8 cellular contexts compared by ENCODE assay signal in genomic region chr9:100324594-100325200, GRCh38. TPM values are rescaled to one million over a fixed set of nuclear protein-coding genes. Genes with fewer than 3 reads are reported as not detected.
DNase-seq lines count a peak whose midpoint lies in the region; ATAC-seq and TF ChIP-seq lines count a peak whose summit lies in the region.

No MANE protein-coding gene starts in this region.

- peaks cover 6% of the 10 kb centered on the region for H3K79me2 ChIP-seq in hepatocyte

- H3K27ac ChIP-seq in HEK293 (ENCODE audit: extremely low read depth, low read depth, low read length) (no peak overlapping the region), hepatocyte (no peak overlapping the region), neuronal stem cell (replicated peaks; ENCODE audit: low read length) (no peak overlapping the region)

- H3K9me3 ChIP-seq in HEK293 (ENCODE audit: control insufficient read depth, insufficient read depth, low read depth, low read length), result no peaks in the 10 kb centered on the region
- no peaks in the 10 kb centered on the region for H3K9me3 ChIP-seq in hepatocyte (ENCODE audit: low read depth)
- H3K9me3 ChIP-seq in neuronal stem cell (replicated peaks in 1 of 2; ENCODE audit: control insufficient read depth in 2 of 2, insufficient read depth in 1 of 2, low read depth in 1 of 2, low read length in 2 of 2), result no peaks in the 10 kb centered on the region

- no peak overlapping the region for H2AK5ac ChIP-seq in neuronal stem cell (ENCODE audit: low read depth, low read length)

- no peaks in the 10 kb centered on the region for H3K79me1 ChIP-seq in neuronal stem cell (ENCODE audit: low read depth, low read length)

- H3K23ac ChIP-seq in neuronal stem cell (ENCODE audit: low read depth, low read length, poor library complexity), result no peak overlapping the region

- H3K4me1 ChIP-seq in HEK293 (ENCODE audit: control insufficient read depth, insufficient read depth, low read length) (no peaks in the 10 kb centered on the region), hepatocyte (ENCODE audit: insufficient read depth) (no peaks in the 10 kb centered on the region), neuronal stem cell (ENCODE audit: control insufficient read depth in 2 of 2, insufficient read depth in 1 of 2, low read depth in 1 of 2, low read length in 2 of 2) (no peaks in the 10 kb centered on the region)

- H3K4me3 ChIP-seq in BJ (ENCODE audit: low read depth, low read length), result no peak overlapping the region
- H3K4me3 ChIP-seq in HEK293 (ENCODE audit: low read depth, low read length), result no peak overlapping the region
- no peak overlapping the region for H3K4me3 ChIP-seq in hepatocyte
- H3K4me3 ChIP-seq in neuronal stem cell (ENCODE audit: low read length in 2 of 2), result no peak overlapping the region

- TF ChIP-seq CTCF in BJ (IDR thresholded peaks at IDR 0.05; ENCODE audit: insufficient read depth, low read depth, low read length) (peak; percentile 50), HEK293 (tag by site-specific recombination; IDR thresholded peaks at IDR 0.05) (no peak), hepatocyte (IDR thresholded peaks at IDR 0.05; ENCODE audit: poor library complexity) (peak; percentile 61)

- H2AFZ ChIP-seq in hepatocyte (no peak overlapping the region), neuronal stem cell (ENCODE audit: low read length) (no peak overlapping the region)

- H2BK120ac ChIP-seq in neuronal stem cell (ENCODE audit: low read depth, low read length), result no peak overlapping the region

- H3K9me2 ChIP-seq in hepatocyte (replicated peaks; ENCODE audit: insufficient read depth), result no peaks in the 10 kb centered on the region

- no peak overlapping the region for H2BK5ac ChIP-seq in neuronal stem cell (ENCODE audit: low read length)

- H3K18ac ChIP-seq in neuronal stem cell (ENCODE audit: low read length), result no peak overlapping the region

- CTCF ChIA-PET in BJ (lab: Yijun Ruan, JAX) (interaction anchor here (0.7 to 3.5 kb wide), 28 partner anchors 9 to 1162 kb away, joined by 3 to 10 read pairs (median 4); partner anchors contain the start of genes CAVIN4 and TEX10), HEK293 (lab: Yijun Ruan, JAX) (interaction anchor here (0.6 to 5.8 kb wide), 21 partner anchors 8 to 1160 kb away, joined by 3 to 39 read pairs (median 4); partner anchors contain the start of gene TEX10)

- no peak overlapping the region for H4K91ac ChIP-seq in neuronal stem cell (ENCODE audit: low read depth, low read length, poor library complexity)

- H3K4ac ChIP-seq in neuronal stem cell (ENCODE audit: low read length), result no peak overlapping the region

- H3K27me3 ChIP-seq in BJ (ENCODE audit: control insufficient read depth, insufficient read depth, low read length), result no peaks in the 10 kb centered on the region
- H3K27me3 ChIP-seq in hepatocyte, result no peaks in the 10 kb centered on the region
- H3K27me3 ChIP-seq in neuronal stem cell (ENCODE audit: control insufficient read depth in 3 of 3, insufficient read depth in 3 of 3, low read depth in 1 of 3, low read length in 3 of 3), result no peaks in the 10 kb centered on the region

- H3K36me3 ChIP-seq in BJ (ENCODE audit: control insufficient read depth, insufficient read depth, low read length), result no peaks in the 10 kb centered on the region
- H3K36me3 ChIP-seq in HEK293 (ENCODE audit: control insufficient read depth in 2 of 2, insufficient read depth in 1 of 2, low read length in 2 of 2), result peaks cover 13 to 68% of the 10 kb centered on the region in 2 experiments
- no peaks in the 10 kb centered on the region for H3K36me3 ChIP-seq in hepatocyte (replicated peaks; ENCODE audit: insufficient read depth, low read depth)
- peaks cover 7 to 93% of the 10 kb centered on the region in 2 donors for H3K36me3 ChIP-seq in neuronal stem cell (replicated peaks in 1 of 2; ENCODE audit: control insufficient read depth in 2 of 2, insufficient read depth in 2 of 2, low read length in 2 of 2)

- H3K9ac ChIP-seq in neuronal stem cell (ENCODE audit: low read depth, low read length, poor library complexity), result no peak overlapping the region

- no peak overlapping the region for H4K8ac ChIP-seq in neuronal stem cell (ENCODE audit: low read depth, low read length)

- H4K20me1 ChIP-seq in hepatocyte (ENCODE audit: insufficient read depth, poor library complexity, severe bottlenecking), result no peaks in the 10 kb centered on the region

- no peak overlapping the region for H2BK15ac ChIP-seq in neuronal stem cell (ENCODE audit: low read length)

- DNase-seq in BJ (ENCODE audit: low read depth), result no peak
- peak; percentile 34 for DNase-seq in SW480 (ENCODE audit: low spot score)
- DNase-seq in hepatocyte (ENCODE audit: low spot score), result peak; percentile 55
- no peak for DNase-seq in neuronal stem cell (ENCODE audit: low spot score)
- no peak for DNase-seq in amniotic stem cell (lab: John Stamatoyannopoulos, UW)

- H2BK12ac ChIP-seq in neuronal stem cell (ENCODE audit: low read length), result no peak overlapping the region

- WGBS in hepatocyte (ENCODE audit: low lambda C conversion rate, missing lambda C conversion rate), result 70% methylated on average over 4 of the region's 4 CpGs
- no CpG with 5 or more reads among the region's 4 CpGs for WGBS in neuronal stem cell (ENCODE audit: extremely low coverage in 2 of 2, insufficient read length in 2 of 2, insufficient replicate concordance in 1 of 2), 2 donors

- H3K14ac ChIP-seq in neuronal stem cell (ENCODE audit: low read length), result no peak overlapping the region

- H3K4me2 ChIP-seq in hepatocyte (no peak overlapping the region), neuronal stem cell (ENCODE audit: insufficient read depth, low read length, poor library complexity, severe bottlenecking) (no peak overlapping the region)

- no peak for ATAC-seq in GM19324 (IDR thresholded peaks at IDR 0.05; ENCODE audit: low FRiP score, unreplicated experiment)
- no peak for ATAC-seq in GM21529 (IDR thresholded peaks at IDR 0.05; ENCODE audit: unreplicated experiment)

- POLR2A ChIA-PET in BJ (lab: Charles Lee), result no interaction called here
- POLR2A ChIA-PET in HEK293 (lab: Yijun Ruan, JAX), result no interaction called here

TF ChIP-seq in HEK293, 187 proteins besides CTCF, POLR2A, EP300 and RAD21:
- peak; percentile 37 for TF ChIP-seq ZNF654 (tag by site-specific recombination; IDR thresholded peaks at IDR 0.05; ENCODE audit: low read depth)
- no peak for TF ChIP-seq ZNF596 (tag by site-specific recombination; IDR thresholded peaks at IDR 0.05)
- TF ChIP-seq, protein P1, sequence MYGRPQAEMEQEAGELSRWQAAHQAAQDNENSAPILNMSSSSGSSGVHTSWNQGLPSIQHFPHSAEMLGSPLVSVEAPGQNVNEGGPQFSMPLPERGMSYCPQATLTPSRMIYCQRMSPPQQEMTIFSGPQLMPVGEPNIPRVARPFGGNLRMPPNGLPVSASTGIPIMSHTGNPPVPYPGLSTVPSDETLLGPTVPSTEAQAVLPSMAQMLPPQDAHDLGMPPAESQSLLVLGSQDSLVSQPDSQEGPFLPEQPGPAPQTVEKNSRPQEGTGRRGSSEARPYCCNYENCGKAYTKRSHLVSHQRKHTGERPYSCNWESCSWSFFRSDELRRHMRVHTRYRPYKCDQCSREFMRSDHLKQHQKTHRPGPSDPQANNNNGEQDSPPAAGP (tag by site-specific recombination; IDR thresholded peaks at IDR 0.05), result no peak
TF ChIP-seq in HEK293: peak in this region for 1.

RNA-seq across cellular contexts. Expression of gene TEX10, which starts 28.0 kb away (rescaled TPM):
- polyA plus RNA-seq in BJ (2011; rRNA removed) (12.8 and 23.6 TPM in 2 replicates), hepatocyte (18.3 and 21.8 TPM in 2 replicates)
- 11.6 and 13.2 TPM in 2 replicates for polyA minus RNA-seq in BJ (2011; rRNA and poly(A)+ RNA removed)
- total RNA-seq in hepatocyte, result 26.6 and 30.0 TPM in 2 replicates
- polyA plus RNA-seq in neuronal stem cell (2013, experiment 1 of 2), result 30.6 TPM
- 30.5 TPM for polyA plus RNA-seq in neuronal stem cell (2013, experiment 2 of 2)

Comparison
In these comparisons a context has a peak if more than half of its experiments do, and no peak if none do; other contexts are left out.
1. DNase-seq: peak in SW480 (single experiment) and hepatocyte (single experiment); none in BJ (single experiment), neuronal stem cell (single experiment) and amniotic stem cell (single experiment).